In the genomic region with DNA sequence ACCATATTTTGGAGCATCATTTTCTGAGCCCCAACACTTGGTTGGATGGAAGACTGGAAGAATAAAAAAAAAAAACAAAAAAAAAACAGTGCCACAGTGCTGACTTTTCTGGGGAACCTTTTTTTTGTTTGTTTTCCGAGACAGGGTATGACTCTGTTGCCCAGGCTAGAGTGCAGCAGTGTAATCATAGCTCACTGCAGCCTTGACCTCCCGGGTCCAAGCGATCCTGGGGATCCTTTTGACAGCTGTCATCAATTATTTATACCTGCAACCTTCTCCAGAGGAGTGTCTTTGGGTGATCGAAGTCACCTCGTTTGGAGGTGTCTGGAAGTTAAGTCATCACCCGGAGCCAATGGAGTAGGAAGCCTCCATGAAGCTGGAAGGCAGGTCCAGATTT, we compare ENCODE assay signal across 21 cellular contexts. TPM values are rescaled to one million over a fixed set of nuclear protein-coding genes. Genes with fewer than 3 reads are reported as not detected.
"Had no signal": no experiment of that assay in that cellular context is flagged by ENCODE, and none has a peak within 500 bp of the region (broad histone marks: within the 10 kb centered on the region; RNA-seq: fewer than 3 reads in every experiment).

No MANE protein-coding gene starts in this region.

- H3K4me1 ChIP-seq: body of pancreas, upper lobe of left lung had no signal

- FAIRE-seq: colon had no signal

- H3K27ac ChIP-seq: body of pancreas, dorsolateral prefrontal cortex, foreskin keratinocyte, hepatocyte, thoracic aorta, upper lobe of left lung, VCaP had no signal

- H3K36me3 ChIP-seq: thoracic aorta, upper lobe of left lung had no signal

- H3K9me3 ChIP-seq: body of pancreas, thoracic aorta, upper lobe of left lung had no signal

- H2AFZ ChIP-seq: hepatocyte had no signal

- DNase-seq: activated CD4-positive, alpha-beta T cell treated with anti-CD3 and anti-CD28 coated beads for 1 hour; activated CD4-positive, alpha-beta T cell treated with anti-CD3 and anti-CD28 coated beads, Interleukin-2, amount 50 U/mL, for 4 hours; activated naive CD8-positive, alpha-beta T cell treated with anti-CD3 and anti-CD28 coated beads, Interleukin-2, amount 10 ng/mL, durations not matched to agents 7 days and 5 days; activated T-cell treated with anti-CD3 and anti-CD28 coated beads for 4 hours; amygdala; body of pancreas; central memory CD4-positive, alpha-beta T cell; dorsolateral prefrontal cortex; mesendoderm; naive thymus-derived CD8-positive, alpha-beta T cell; posterior cingulate gyrus; stimulated activated CD4-positive, alpha-beta T cell treated with anti-CD3 and anti-CD28 coated beads, Interleukin-4, amount 100 ng/mL, for 1 hour; T-helper 17 cell; upper lobe of left lung had no signal

- H3K36me3 Mint-ChIP-seq: activated naive CD8-positive, alpha-beta T cell treated with anti-CD3 and anti-CD28 coated beads, Interleukin-2, amount 10 ng/mL, durations not matched to agents 7 days and 5 days; naive thymus-derived CD8-positive, alpha-beta T cell had no signal

- H3K4me3 Mint-ChIP-seq: activated naive CD8-positive, alpha-beta T cell treated with anti-CD3 and anti-CD28 coated beads, Interleukin-2, amount 10 ng/mL, durations not matched to agents 7 days and 5 days; activated T-helper 1 cell treated with anti-CD3 and anti-CD28 coated beads, Interleukin-12 subunit alpha, Interleukin-12 subunit beta, Interleukin-2, Interleukin-4 antibody, amounts not matched to agents 30 ng/mL and 10 ng/mL and 1 ng/mL, durations not matched to agents 14 hours and 24 hours and 36 hours; naive thymus-derived CD8-positive, alpha-beta T cell; T-helper 17 cell had no signal

- H3K27ac Mint-ChIP-seq: activated naive CD8-positive, alpha-beta T cell treated with anti-CD3 and anti-CD28 coated beads, Interleukin-2, amount 10 ng/mL, durations not matched to agents 7 days and 5 days; activated T-helper 1 cell treated with anti-CD3 and anti-CD28 coated beads, Interleukin-12 subunit alpha, Interleukin-12 subunit beta, Interleukin-2, Interleukin-4 antibody, amounts not matched to agents 30 ng/mL and 10 ng/mL and 1 ng/mL, durations not matched to agents 14 hours and 24 hours and 36 hours; naive thymus-derived CD8-positive, alpha-beta T cell; T-helper 17 cell had no signal

- H3K79me2 ChIP-seq: hepatocyte had no signal

- H3K4me2 ChIP-seq: hepatocyte had no signal

- ATAC-seq: body of pancreas; naive thymus-derived CD8-positive, alpha-beta T cell; T-helper 17 cell had no signal

- H3K4me3 ChIP-seq: body of pancreas, dorsolateral prefrontal cortex, hepatocyte, skin epidermis, thoracic aorta, upper lobe of left lung had no signal

- H3K27me3 ChIP-seq: body of pancreas, dorsolateral prefrontal cortex, foreskin keratinocyte, hepatocyte, upper lobe of left lung had no signal

- H3K4me1 Mint-ChIP-seq: T-helper 17 cell had no signal

- H3K9me3 Mint-ChIP-seq: activated naive CD8-positive, alpha-beta T cell treated with anti-CD3 and anti-CD28 coated beads, Interleukin-2, amount 10 ng/mL, durations not matched to agents 7 days and 5 days; activated T-helper 1 cell treated with anti-CD3 and anti-CD28 coated beads, Interleukin-12 subunit alpha, Interleukin-12 subunit beta, Interleukin-2, Interleukin-4 antibody, amounts not matched to agents 30 ng/mL and 10 ng/mL and 1 ng/mL, durations not matched to agents 14 hours and 24 hours and 36 hours; naive thymus-derived CD8-positive, alpha-beta T cell had no signal

- H3K27me3 Mint-ChIP-seq: naive thymus-derived CD8-positive, alpha-beta T cell; T-helper 17 cell had no signal

RNA-seq across cellular contexts. Expression of gene TPX2, which starts 7.8 kb away (rescaled TPM):
- total RNA-seq: body of pancreas had no signal
